ENCODE assay signal across 8 cellular contexts in the genomic region with DNA sequence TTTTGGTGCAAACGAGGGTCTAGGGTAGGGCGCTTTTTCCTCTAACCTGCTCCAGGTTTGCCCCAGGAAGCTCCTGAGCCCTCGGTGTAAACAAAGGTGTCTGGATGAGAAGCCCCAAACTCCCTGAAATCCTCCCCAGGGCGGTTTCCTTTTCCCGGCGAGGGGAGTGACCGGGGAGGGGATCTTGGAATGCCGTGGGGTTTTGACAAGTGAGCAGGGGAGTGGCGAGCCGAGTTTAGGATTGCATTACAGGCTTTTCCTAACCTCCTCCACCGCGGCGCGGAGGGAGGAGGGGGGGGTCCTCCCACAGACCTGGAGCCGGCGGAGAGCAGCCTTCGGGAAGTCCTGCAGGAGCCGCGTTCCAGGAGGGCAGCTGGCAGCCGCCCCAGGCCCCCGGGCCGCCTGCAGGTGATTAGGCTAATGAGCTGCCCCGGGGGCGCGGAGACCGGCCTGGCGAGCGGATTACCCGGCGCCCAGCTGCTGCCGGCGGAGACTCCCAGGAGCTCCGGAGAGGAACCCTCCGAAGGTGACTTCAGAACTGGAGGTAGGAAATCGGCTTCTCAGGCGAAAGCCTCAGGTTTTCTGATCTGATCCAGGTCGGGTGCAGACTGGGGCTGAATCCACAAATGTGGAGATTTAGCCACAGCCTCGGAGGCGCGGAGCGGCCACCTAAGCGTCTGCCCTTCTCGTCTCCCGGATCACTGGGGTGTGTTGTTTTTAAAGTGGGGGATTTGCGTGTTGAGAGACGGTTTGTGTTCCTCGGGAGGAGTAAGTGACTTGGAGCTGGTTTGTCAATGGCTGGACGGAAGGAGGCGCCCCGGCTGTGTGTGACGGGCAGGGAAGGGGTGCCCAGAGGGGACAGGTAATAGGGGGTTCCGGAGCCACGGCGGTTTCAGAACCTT.
DNase-seq lines count a peak whose midpoint lies in the region; ATAC-seq and TF ChIP-seq lines count a peak whose summit lies in the region.

No MANE protein-coding gene starts in this region.

- in situ Hi-C loops in brain microvascular endothelial cell (cut with HindIII; ENCODE audit: low pct_ligation_motif_present, low sequenced_read_pairs): no loop called here

- TF ChIP-seq CTCF in brain microvascular endothelial cell (IDR thresholded peaks at IDR 0.05; ENCODE audit: low read depth, low read length, missing control alignments): peak; percentile 47
- peak; percentile 35 for TF ChIP-seq CTCF in retinal pigment epithelial cell (conservative IDR thresholded peaks at IDR 0.05; ENCODE audit: low read depth, low read length)

- no peaks in the 10 kb centered on the region for H3K9me3 ChIP-seq in iPS-15b (ENCODE audit: control insufficient read depth, insufficient read depth, low read length)

- H3K27ac ChIP-seq in brain microvascular endothelial cell: no peak overlapping the region

- no peaks in the 10 kb centered on the region for H3K27me3 ChIP-seq in brain microvascular endothelial cell (replicated peaks)
- no peaks in the 10 kb centered on the region for H3K27me3 ChIP-seq in iPS-15b (ENCODE audit: control insufficient read depth, insufficient read depth, low read length)

- H3K4me3 ChIP-seq in brain microvascular endothelial cell (ENCODE audit: low read depth, low read length) (peak overlapping the region; percentile 57), iPS-15b (ENCODE audit: low read depth, low read length) (peak overlapping the region; percentile 89), retinal pigment epithelial cell (ENCODE audit: low read length) (peak overlapping the region; percentile 65)

- no peaks in the 10 kb centered on the region for H3K36me3 ChIP-seq in brain microvascular endothelial cell (replicated peaks)
- no peaks in the 10 kb centered on the region for H3K36me3 ChIP-seq in iPS-15b (ENCODE audit: control insufficient read depth, insufficient read depth, low read length)

- peak; percentile 64 for DNase-seq in DMS 273 (lab: John Stamatoyannopoulos, UW; ENCODE audit: unreplicated experiment)
- peak; percentile 83 for DNase-seq in NCI-H82 treated with DMSO at 0.1 percent for 48 hours (lab: John Stamatoyannopoulos, UW; ENCODE audit: unreplicated experiment)
- no peak for DNase-seq in brain microvascular endothelial cell
- no peak for DNase-seq in retinal pigment epithelial cell (ENCODE audit: low read depth)
- DNase-seq in COLO829 (ENCODE audit: low spot score): no peak
- no peak for DNase-seq in HCEC 1CT

- peaks cover 11% of the 10 kb centered on the region for H3K4me1 ChIP-seq in iPS-15b (ENCODE audit: control insufficient read depth, insufficient read depth, low read length)

- H3K9ac ChIP-seq in iPS-15b (ENCODE audit: low read depth, low read length): peak overlapping the region; percentile 84

- no peak for ATAC-seq in GM21390 (IDR thresholded peaks at IDR 0.05; ENCODE audit: unreplicated experiment)

Comparison
In these comparisons a context has a peak if more than half of its experiments do, and no peak if none do; other contexts are left out.
1. DNase-seq: peak in DMS 273 (single experiment) and NCI-H82 treated with DMSO at 0.1 percent for 48 hours (single experiment); none in brain microvascular endothelial cell (single experiment), retinal pigment epithelial cell (single experiment), COLO829 (single experiment) and HCEC 1CT (single experiment).
2. Peak in every context shown above with its lines, with median percentiles within 50 percentile points of each other: H3K4me3 ChIP-seq.